18 cellular contexts compared by ENCODE assay signal in the genomic region with DNA sequence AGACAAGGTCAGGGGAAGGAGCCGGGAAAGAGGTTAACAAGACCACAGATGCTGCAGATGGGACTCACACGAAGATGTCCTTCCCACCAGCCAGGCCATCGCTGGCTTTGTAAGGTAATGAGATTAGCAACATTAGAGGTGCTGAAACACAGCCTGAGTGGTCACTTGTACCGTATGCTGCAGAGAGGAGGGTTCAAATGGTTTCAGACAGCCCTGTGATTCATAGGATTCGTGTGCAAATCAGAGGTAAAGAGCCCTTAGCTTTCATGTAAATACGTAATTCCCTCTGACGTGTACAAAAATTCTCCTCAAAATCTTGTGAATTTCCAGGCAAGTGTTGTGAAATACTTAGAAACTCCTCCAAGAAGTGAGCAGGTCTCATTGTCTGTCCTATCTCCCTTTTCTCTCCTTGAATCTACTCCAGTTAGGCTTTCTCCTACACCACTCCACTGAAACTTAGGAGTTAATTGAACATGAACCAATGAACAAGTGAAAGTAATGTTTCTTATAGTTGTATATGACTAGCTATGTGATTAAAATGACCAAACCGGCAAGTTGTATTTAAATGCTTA. TPM values are rescaled to one million over a fixed set of nuclear protein-coding genes. Genes with fewer than 3 reads are reported as not detected.
"Had no signal": no experiment of that assay in that cellular context is flagged by ENCODE, and none has a peak within 500 bp of the region (broad histone marks: within the 10 kb centered on the region; RNA-seq: fewer than 3 reads in every experiment).

No MANE protein-coding gene starts in this region.

RNA-seq across cellular contexts. Expression of gene FAM236B, which starts 1.0 kb away (rescaled TPM):
- total RNA-seq: activated naive CD4-positive, alpha-beta T cell treated with anti-CD3 and anti-CD28 coated beads for 36 hours; activated naive CD4-positive, alpha-beta T cell treated with anti-CD3 and anti-CD28 coated beads, Interleukin-2, amount 50 U/mL, for 72 hours; activated naive CD8-positive, alpha-beta T cell treated with anti-CD3 and anti-CD28 coated beads for 36 hours; activated naive CD8-positive, alpha-beta T cell treated with anti-CD3 and anti-CD28 coated beads, Interleukin-2, amount 10 ng/mL, durations not matched to agents 7 days and 5 days; activated T-cell treated with anti-CD3 and anti-CD28 coated beads, Interleukin-2, amount 50 U/mL, for 4 hours; activated T-cell treated with anti-CD3 and anti-CD28 coated beads, Interleukin-2, amount 50 U/mL, for 72 hours; activated T-helper 1 cell treated with anti-CD3 and anti-CD28 coated beads, Interleukin-12 subunit alpha, Interleukin-12 subunit beta, Interleukin-2, Interleukin-4 antibody, amounts not matched to agents 30 ng/mL and 10 ng/mL and 1 ng/mL, durations not matched to agents 14 hours and 24 hours and 36 hours; activated T-helper 17 cell treated with anti-CD3 and anti-CD28 coated beads, Interleukin-2, amount 50 U/mL, for 72 hours; activated T-helper 2 cell treated with anti-CD3 and anti-CD28 coated beads, Interferon-gamma antibody, Interleukin-2, Interleukin-4, amounts not matched to agents 10 μg/mL and 5 μg/mL and 100 μg/mL, durations not matched to agents 14 hours and 24 hours and 36 hours; adrenal gland; aorta; ascending aorta; astrocyte; body of pancreas; breast epithelium; bronchial epithelial cell; cardiac muscle cell; cardiac septum had no signal

RNA-seq across cellular contexts. Expression of gene DMRTC1B, which starts 6.8 kb away (rescaled TPM):
- total RNA-seq: activated naive CD4-positive, alpha-beta T cell treated with anti-CD3 and anti-CD28 coated beads for 36 hours; activated naive CD8-positive, alpha-beta T cell treated with anti-CD3 and anti-CD28 coated beads for 36 hours; activated T-cell treated with anti-CD3 and anti-CD28 coated beads, Interleukin-2, amount 50 U/mL, for 4 hours; activated T-helper 1 cell treated with anti-CD3 and anti-CD28 coated beads, Interleukin-12 subunit alpha, Interleukin-12 subunit beta, Interleukin-2, Interleukin-4 antibody, amounts not matched to agents 30 ng/mL and 10 ng/mL and 1 ng/mL, durations not matched to agents 14 hours and 24 hours and 36 hours; activated T-helper 2 cell treated with anti-CD3 and anti-CD28 coated beads, Interferon-gamma antibody, Interleukin-2, Interleukin-4, amounts not matched to agents 10 μg/mL and 5 μg/mL and 100 μg/mL, durations not matched to agents 14 hours and 24 hours and 36 hours; ascending aorta; astrocyte; bronchial epithelial cell; cardiac septum had no signal

RNA-seq across cellular contexts. Expression of gene FAM236D, which starts 24.6 kb away (rescaled TPM):
- total RNA-seq: activated naive CD4-positive, alpha-beta T cell treated with anti-CD3 and anti-CD28 coated beads for 36 hours; activated naive CD4-positive, alpha-beta T cell treated with anti-CD3 and anti-CD28 coated beads, Interleukin-2, amount 50 U/mL, for 72 hours; activated naive CD8-positive, alpha-beta T cell treated with anti-CD3 and anti-CD28 coated beads for 36 hours; activated naive CD8-positive, alpha-beta T cell treated with anti-CD3 and anti-CD28 coated beads, Interleukin-2, amount 10 ng/mL, durations not matched to agents 7 days and 5 days; activated T-cell treated with anti-CD3 and anti-CD28 coated beads, Interleukin-2, amount 50 U/mL, for 4 hours; activated T-cell treated with anti-CD3 and anti-CD28 coated beads, Interleukin-2, amount 50 U/mL, for 72 hours; activated T-helper 1 cell treated with anti-CD3 and anti-CD28 coated beads, Interleukin-12 subunit alpha, Interleukin-12 subunit beta, Interleukin-2, Interleukin-4 antibody, amounts not matched to agents 30 ng/mL and 10 ng/mL and 1 ng/mL, durations not matched to agents 14 hours and 24 hours and 36 hours; activated T-helper 17 cell treated with anti-CD3 and anti-CD28 coated beads, Interleukin-2, amount 50 U/mL, for 72 hours; activated T-helper 2 cell treated with anti-CD3 and anti-CD28 coated beads, Interferon-gamma antibody, Interleukin-2, Interleukin-4, amounts not matched to agents 10 μg/mL and 5 μg/mL and 100 μg/mL, durations not matched to agents 14 hours and 24 hours and 36 hours; adrenal gland; aorta; ascending aorta; astrocyte; body of pancreas; breast epithelium; bronchial epithelial cell; cardiac muscle cell; cardiac septum had no signal
